8 cellular contexts compared by ENCODE assay signal in the genomic region with DNA sequence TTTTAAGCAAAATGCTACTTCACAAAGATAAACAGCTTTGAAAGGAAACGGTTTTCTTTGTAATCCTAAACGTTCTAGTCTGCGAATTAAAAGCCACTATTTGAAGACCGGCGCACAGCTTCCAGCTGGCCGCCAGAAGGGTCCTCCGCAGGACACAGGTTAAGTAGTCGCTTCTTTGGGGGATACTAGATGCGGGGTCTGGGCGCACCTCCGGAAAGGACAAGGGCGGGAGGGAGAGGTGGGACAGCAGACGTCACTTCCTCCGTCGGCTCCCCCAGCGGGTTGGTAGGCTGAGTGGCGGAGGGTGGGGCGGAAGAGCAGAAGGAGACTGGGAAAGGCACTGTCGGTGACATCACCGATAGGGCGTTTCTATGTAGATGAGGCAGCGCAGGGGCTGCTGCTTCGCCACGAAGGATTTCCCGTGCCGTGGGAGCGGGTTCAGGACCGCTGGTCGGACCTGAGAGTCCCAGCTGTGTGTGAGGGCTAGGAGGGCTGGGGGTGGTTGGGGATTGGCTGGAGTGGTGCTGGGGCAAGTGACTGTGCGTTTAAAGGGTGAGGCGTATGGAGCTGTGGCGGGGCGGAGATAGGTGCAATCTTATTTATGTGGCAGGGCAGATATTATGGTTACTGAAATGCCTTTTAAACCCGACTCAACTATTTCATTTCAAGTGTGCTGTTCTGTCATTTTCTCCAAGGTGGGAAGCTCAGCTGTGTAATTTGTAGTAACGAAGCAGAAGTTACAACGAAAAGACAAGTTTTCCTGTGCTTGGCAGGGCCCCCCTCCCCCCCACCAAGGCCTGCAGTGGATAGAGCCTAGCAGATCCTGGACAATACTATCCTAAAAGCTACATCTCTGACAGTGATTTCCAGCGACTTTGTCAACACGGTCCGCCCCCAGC.
DNase-seq lines count a peak whose midpoint lies in the region; ATAC-seq, FAIRE-seq and TF ChIP-seq lines count a peak whose summit lies in the region.
"Not testable (repeated sequence)": the region's sequence is repeated elsewhere in the genome, so short reads cannot be mapped to it uniquely, and the experiment has no call there.

No MANE protein-coding gene starts in this region.

- dilution Hi-C loops in endothelial cell of umbilical vein (cut with MboI; ENCODE audit: extremely low pct_ligation_motif_present, low sequenced_read_pairs) = not testable (repeated sequence)

- H3K4me1 ChIP-seq in HUES6 (ENCODE audit: control insufficient read depth, insufficient read depth, low read length); endothelial cell of umbilical vein (ENCODE audit: control insufficient read depth, extremely low read depth, insufficient read depth, low read length); mesendoderm (ENCODE audit: control insufficient read depth, low read depth, low read length): not testable (repeated sequence)

- not testable (repeated sequence) for H2BK15ac ChIP-seq in mesendoderm (replicated peaks; ENCODE audit: low read depth)

- H3K56ac ChIP-seq in mesendoderm (ENCODE audit: low read length) = peak overlapping the region; percentile 78

- WGBS in mesendoderm (ENCODE audit: extremely low coverage, insufficient coverage, low lambda C conversion rate) = no CpG with 5 or more reads among the region's 39 CpGs

- H2BK120ac ChIP-seq in mesendoderm (ENCODE audit: low read depth, low read length) = not testable (repeated sequence)

- TF ChIP-seq CTCF in endothelial cell of umbilical vein (IDR thresholded peaks at IDR 0.05; ENCODE audit: extremely low read depth in 1 of 2, insufficient read depth in 1 of 2, low read depth in 1 of 2, low read length in 2 of 2) = not testable (repeated sequence)

- H3K4me2 ChIP-seq in endothelial cell of umbilical vein (ENCODE audit: insufficient read depth, low read length) = peak overlapping the region; percentile 70
- H3K4me2 ChIP-seq in mesendoderm (ENCODE audit: low read length) = not testable (repeated sequence)

- H3K4me3 ChIP-seq in HUES6 (ENCODE audit: low read depth, low read length) (peak overlapping the region; percentile 46), endothelial cell of umbilical vein (replicated peaks in 1 of 3; ENCODE audit: insufficient read depth in 1 of 3, low read depth in 1 of 3, low read length in 3 of 3) (peak overlapping the region in 2 of 3 experiments; percentile 32 to 52)
- H3K4me3 ChIP-seq in mesendoderm (ENCODE audit: low read length) = not testable (repeated sequence)

- H2AK5ac ChIP-seq in mesendoderm (ENCODE audit: low read length) = not testable (repeated sequence)

- POLR2A ChIA-PET in endothelial cell of umbilical vein (lab: Charles Lee) = interaction anchor here (0.6 to 1.1 kb wide), 6 partner anchors 10 to 1841 kb away, joined by 3 to 47 read pairs (median 6); no protein-coding TSS in a partner anchor

- BruUV-seq in endothelial cell of umbilical vein (replicated peaks; lab: Mats Ljungman, UMichigan) = TSS peak; percentile 100

- not testable (repeated sequence) for H4K20me1 ChIP-seq in endothelial cell of umbilical vein (replicated peaks; ENCODE audit: control insufficient read depth, extremely low read depth, insufficient read depth, low read length)

- H3K27ac ChIP-seq in HUES6 (ENCODE audit: low read depth, low read length) = peak overlapping the region; percentile 56; the same call in 1 of the 2 replicates
- peak overlapping the region; percentile 87 for H3K27ac ChIP-seq in endothelial cell of umbilical vein (ENCODE audit: insufficient read depth, low read depth, low read length)
- not testable (repeated sequence) for H3K27ac ChIP-seq in mesendoderm (ENCODE audit: low read depth, low read length)

- H4K5ac ChIP-seq in mesendoderm (ENCODE audit: low read length) = not testable (repeated sequence)

- H3K9ac ChIP-seq in HUES6 (ENCODE audit: low read length) (peak overlapping the region; percentile 88), endothelial cell of umbilical vein (replicated peaks; ENCODE audit: extremely low read depth, insufficient read depth, low read length) (peak overlapping the region; percentile 57), mesendoderm (ENCODE audit: low read length) (peak overlapping the region; percentile 57)

- peak; percentile 97 for TF ChIP-seq POLR2A in endothelial cell of umbilical vein (IDR thresholded peaks at IDR 0.05; ENCODE audit: low read depth, low read length)

- H3K79me1 ChIP-seq in mesendoderm (ENCODE audit: low read length) = not testable (repeated sequence)

- not testable (repeated sequence) for H3K9me3 ChIP-seq in HUES6 (ENCODE audit: control insufficient read depth, insufficient read depth, low read depth, low read length); endothelial cell of umbilical vein (replicated peaks; ENCODE audit: control insufficient read depth, insufficient read depth, low read length)

- H3K23ac ChIP-seq in mesendoderm (ENCODE audit: low read length) = not testable (repeated sequence)

- not testable (repeated sequence) for H3K27me3 ChIP-seq in HUES6 (ENCODE audit: control insufficient read depth, insufficient read depth, low read length); endothelial cell of umbilical vein (ENCODE audit: control insufficient read depth in 2 of 2, insufficient read depth in 2 of 2, low read length in 2 of 2); mesendoderm (ENCODE audit: insufficient read depth, low read length, poor library complexity)

- H3K9me1 ChIP-seq in endothelial cell of umbilical vein (replicated peaks; ENCODE audit: control insufficient read depth, extremely low read depth, insufficient read depth, low read length) = not testable (repeated sequence)

- not testable (repeated sequence) for H3K4ac ChIP-seq in mesendoderm (ENCODE audit: low read depth, low read length)

- CTCF ChIA-PET in endothelial cell of umbilical vein (lab: Charles Lee) = not testable (repeated sequence)

- intact Hi-C loops in endothelial cell of umbilical vein (cut with micrococcal nuclease) = not testable (repeated sequence)

- not testable (repeated sequence) for H4K8ac ChIP-seq in mesendoderm (ENCODE audit: low read depth, low read length)

- FAIRE-seq in endothelial cell of umbilical vein (lab: Jason Lieb, UNC) = not testable (repeated sequence)

- H2BK5ac ChIP-seq in mesendoderm (ENCODE audit: low read length) = not testable (repeated sequence)

- peak; percentile 96 for DNase-seq in DMS53 (lab: John Stamatoyannopoulos, UW)
- peak; percentile 78 for DNase-seq in NOMO-1 treated with dmso at 0.1 percent for 144 hours (lab: John Stamatoyannopoulos, UW; ENCODE audit: unreplicated experiment)
- DNase-seq in activated CD8-positive, alpha-beta memory T cell treated with anti-CD3 and anti-CD28 coated beads, Interleukin-2, amount 50 U/mL, for 48 hours = peak; percentile 71
- DNase-seq in endothelial cell of umbilical vein (ENCODE audit: low read depth, low spot score) = peak; percentile 72
- peak; percentile 99 for DNase-seq in mesendoderm
- peak; percentile 67 for DNase-seq in stimulated activated CD8-positive, alpha-beta memory T cell treated with anti-CD3 and anti-CD28 coated beads, Interleukin-4, amount 100 ng/mL, for 48 hours

- ATAC-seq in GM21529 (IDR thresholded peaks at IDR 0.05; ENCODE audit: unreplicated experiment) = peak; percentile 91

- not testable (repeated sequence) for H3K36me3 ChIP-seq in HUES6 (ENCODE audit: control insufficient read depth, insufficient read depth, low read length); endothelial cell of umbilical vein (ENCODE audit: control insufficient read depth in 2 of 2, extremely low read depth in 1 of 2, insufficient read depth in 2 of 2, low read length in 2 of 2); mesendoderm (ENCODE audit: control insufficient read depth, insufficient read depth, low read length)

- H2AFZ ChIP-seq in endothelial cell of umbilical vein (ENCODE audit: low read depth, low read length) = peak overlapping the region; percentile 6

- H3K18ac ChIP-seq in mesendoderm (ENCODE audit: low read length) = not testable (repeated sequence)

- H3K79me2 ChIP-seq in endothelial cell of umbilical vein (ENCODE audit: control insufficient read depth, insufficient read depth, low read length); mesendoderm (ENCODE audit: control insufficient read depth, insufficient read depth, low read length): not testable (repeated sequence)

TF ChIP-seq in endothelial cell of umbilical vein, 7 proteins besides CTCF, POLR2A, EP300 and RAD21:
- peak; percentile 96 for TF ChIP-seq POLR2AphosphoS5 (IDR thresholded peaks at IDR 0.05; ENCODE audit: insufficient read depth, low read depth, low read length)
